13 cellular contexts compared by ENCODE assay signal in genomic region chr13:43676320-43676719, GRCh38.
DNase-seq lines count a peak whose midpoint lies in the region; ATAC-seq and TF ChIP-seq lines count a peak whose summit lies in the region.
"Had no signal": no experiment of that assay in that cellular context is flagged by ENCODE, and none has a peak within 500 bp of the region (broad histone marks: within the 10 kb centered on the region; RNA-seq: fewer than 3 reads in every experiment).

No MANE protein-coding gene starts in this region.

- no peaks in the 10 kb centered on the region for H3K79me2 ChIP-seq in smooth muscle cell (ENCODE audit: low read depth)

- 63 to 79% methylated on average over 1 of the region's 1 CpG for WGBS in sigmoid colon, 2 donors
- 52% methylated on average over 1 of the region's 1 CpG for WGBS in smooth muscle cell (ENCODE audit: low lambda C conversion rate)

- H2AFZ ChIP-seq in smooth muscle cell (ENCODE audit: low read depth): no peak overlapping the region
- H2AFZ ChIP-seq: PC-9 had no signal

- H3K27ac ChIP-seq in sigmoid colon (no peak overlapping the region), smooth muscle cell (ENCODE audit: low read depth) (no peak overlapping the region), ascending aorta (no peak overlapping the region)
- H3K27ac ChIP-seq: esophagus muscularis mucosa, PC-9 had no signal

- H3K4me2 ChIP-seq in smooth muscle cell: no peak overlapping the region
- H3K4me2 ChIP-seq: PC-9 had no signal

- no peak overlapping the region for H3K9ac ChIP-seq in smooth muscle cell (ENCODE audit: low read depth)

- DNase-seq in GM10266 (ENCODE audit: extremely low spot score) (peak; percentile 57), GM19240 (ENCODE audit: insufficient read length, low spot score) (peak; percentile 35), sigmoid colon (no peak), middle frontal gyrus (ENCODE audit: extremely low spot score, low spot score) (no peak), smooth muscle cell (lab: John Stamatoyannopoulos, UW; ENCODE audit: unreplicated experiment) (no peak), ascending aorta (ENCODE audit: low spot score in 2 of 2) (no peak)
- DNase-seq: islet precursor cell; NCI-H187 treated with DMSO at 0.1 percent for 48 hours; PC-9; stimulated activated CD4-positive, alpha-beta T cell treated with anti-CD3 and anti-CD28 coated beads, Interleukin-15, amount 100 ng/mL, for 24 hours had no signal

- H3K36me3 ChIP-seq in sigmoid colon: no peaks in the 10 kb centered on the region
- H3K36me3 ChIP-seq in smooth muscle cell (ENCODE audit: low read depth): no peaks in the 10 kb centered on the region
- H3K36me3 ChIP-seq in ascending aorta: no peaks in the 10 kb centered on the region
- H3K36me3 ChIP-seq: esophagus muscularis mucosa had no signal

- no peaks in the 10 kb centered on the region for H3F3A ChIP-seq in smooth muscle cell (ENCODE audit: low read depth)

- TF ChIP-seq POLR2A in sigmoid colon (IDR thresholded peaks at IDR 0.05): no peak

- H3K4me3 ChIP-seq in sigmoid colon (no peak overlapping the region), smooth muscle cell (no peak overlapping the region), ascending aorta (no peak overlapping the region)
- H3K4me3 ChIP-seq: esophagus muscularis mucosa, PC-9 had no signal

- H3K27me3 ChIP-seq in sigmoid colon (no peaks in the 10 kb centered on the region), smooth muscle cell (ENCODE audit: low read depth) (no peaks in the 10 kb centered on the region), ascending aorta (no peaks in the 10 kb centered on the region)
- H3K27me3 ChIP-seq: esophagus muscularis mucosa had no signal

- peaks cover 0 to 30% (median 16%) of the 10 kb centered on the region in 4 donors for H3K4me1 ChIP-seq in sigmoid colon
- H3K4me1 ChIP-seq in smooth muscle cell (ENCODE audit: low read depth): no peaks in the 10 kb centered on the region
- H3K4me1 ChIP-seq in ascending aorta: no peaks in the 10 kb centered on the region

- peak; percentile 95 for ATAC-seq in HG02610 (IDR thresholded peaks at IDR 0.05; ENCODE audit: unreplicated experiment)
- ATAC-seq in HG03354 (IDR thresholded peaks at IDR 0.05; ENCODE audit: poor library complexity, severe bottlenecking, unreplicated experiment): peak; percentile 91

- H4K20me1 ChIP-seq in smooth muscle cell (ENCODE audit: low read depth): no peaks in the 10 kb centered on the region

- no peaks in the 10 kb centered on the region for H3K9me3 ChIP-seq in sigmoid colon
- H3K9me3 ChIP-seq in smooth muscle cell (replicated peaks; ENCODE audit: low read depth): no peaks in the 10 kb centered on the region
- H3K9me3 ChIP-seq in ascending aorta: no peaks in the 10 kb centered on the region
- H3K9me3 ChIP-seq: esophagus muscularis mucosa had no signal

- intact Hi-C loops in sigmoid colon (cut with DNase I) (no loop called here), ascending aorta (cut with DNase I) (no loop called here)

- TF ChIP-seq CTCF in GM10266 (IDR thresholded peaks at IDR 0.05; ENCODE audit: control insufficient read depth, insufficient read depth, low read depth, missing control alignments): no peak
- TF ChIP-seq CTCF in sigmoid colon (IDR thresholded peaks at IDR 0.05): no peak
- TF ChIP-seq CTCF in smooth muscle cell (IDR thresholded peaks at IDR 0.05; ENCODE audit: borderline replicate concordance, insufficient read depth, poor library complexity, severe bottlenecking): no peak
- no peak for TF ChIP-seq CTCF in ascending aorta (IDR thresholded peaks at IDR 0.05)

- no peak for TF ChIP-seq EP300 in sigmoid colon (IDR thresholded peaks at IDR 0.05)

Comparison
In these comparisons a context has a peak if more than half of its experiments do, and no peak if none do; other contexts are left out.
1. DNase-seq: peak in GM10266 (single experiment) and GM19240 (single experiment); none in sigmoid colon (single experiment), middle frontal gyrus (single experiment), smooth muscle cell (single experiment) and ascending aorta (0 of 2).